ENCODE assay signal across 20 cellular contexts in genomic region chr3:194285024-194285858, GRCh38.
DNase-seq lines count a peak whose midpoint lies in the region; ATAC-seq, FAIRE-seq and TF ChIP-seq lines count a peak whose summit lies in the region.
"Had no signal": no experiment of that assay in that cellular context is flagged by ENCODE, and none has a peak within 500 bp of the region (broad histone marks: within the 10 kb centered on the region; RNA-seq: fewer than 3 reads in every experiment).

No MANE protein-coding gene starts in this region.

- FAIRE-seq in urothelium cell line (lab: Jason Lieb, UNC): peak; percentile 98

- H3K4me3 ChIP-seq in gastroesophageal sphincter: no peak overlapping the region
- H3K4me3 ChIP-seq: GM23338, right lobe of liver had no signal

- no peak for TF ChIP-seq POLR2A in gastroesophageal sphincter (IDR thresholded peaks at IDR 0.05)

- H3K36me3 Mint-ChIP-seq in MCF 10A (ENCODE audit: insufficient read depth, unreplicated experiment): no peaks in the 10 kb centered on the region
- H3K36me3 Mint-ChIP-seq: CD4-positive, alpha-beta memory T cell; naive thymus-derived CD8-positive, alpha-beta T cell; stimulated activated naive B cell treated with anti-CD40 and anti-IgM and Interleukin-4, amounts not matched to agents 10 μg/mL and 1 μg/mL and 100 μg/mL, for 72 hours had no signal

- peaks cover 0 to 31% (median 7%) of the 10 kb centered on the region in 3 donors for H3K4me1 ChIP-seq in gastroesophageal sphincter
- H3K4me1 ChIP-seq: right lobe of liver had no signal

- no peak overlapping the region for H3K27ac Mint-ChIP-seq in MCF 10A (ENCODE audit: low read depth, unreplicated experiment)
- H3K27ac Mint-ChIP-seq: CD4-positive, alpha-beta memory T cell; GM23338; stimulated activated naive B cell treated with anti-CD40 and anti-IgM and Interleukin-4, amounts not matched to agents 10 μg/mL and 1 μg/mL and 100 μg/mL, for 72 hours; T-helper 17 cell had no signal

- WGBS in gastroesophageal sphincter (ENCODE audit: low coverage in 1 of 2), 2 donors: 58 to 60% methylated on average over 14 to 16 of the region's 16 CpGs

- no TSS peak for BruUV-seq in MCF 10A (replicated peaks; lab: Mats Ljungman, UMichigan)

- intact Hi-C loops in MCF 10A (cut with micrococcal nuclease): no loop called here

- no peak for TF ChIP-seq CTCF in MCF 10A (IDR thresholded peaks at IDR 0.05; ENCODE audit: unreplicated experiment)
- no peak for TF ChIP-seq CTCF in gastroesophageal sphincter (IDR thresholded peaks at IDR 0.05)

- no peak overlapping the region for H3K4me3 Mint-ChIP-seq in MCF 10A (ENCODE audit: unreplicated experiment)
- H3K4me3 Mint-ChIP-seq: CD4-positive, alpha-beta memory T cell; GM23338; naive thymus-derived CD8-positive, alpha-beta T cell; stimulated activated naive B cell treated with anti-CD40 and anti-IgM and Interleukin-4, amounts not matched to agents 10 μg/mL and 1 μg/mL and 100 μg/mL, for 72 hours; T-helper 17 cell had no signal

- peaks cover 4% of the 10 kb centered on the region for H3K4me1 Mint-ChIP-seq in MCF 10A (ENCODE audit: insufficient read depth, unreplicated experiment)
- H3K4me1 Mint-ChIP-seq: CD4-positive, alpha-beta memory T cell; stimulated activated naive B cell treated with anti-CD40 and anti-IgM and Interleukin-4, amounts not matched to agents 10 μg/mL and 1 μg/mL and 100 μg/mL, for 72 hours had no signal

- no peaks in the 10 kb centered on the region for H3K9me3 ChIP-seq in gastroesophageal sphincter
- H3K9me3 ChIP-seq: right lobe of liver had no signal

- peak; percentile 19 for DNase-seq in activated effector memory CD4-positive, alpha-beta T cell treated with anti-CD3 and anti-CD28 coated beads, Interleukin-2, amount 50 U/mL, for 16 hours
- DNase-seq in activated effector memory CD4-positive, alpha-beta T cell treated with Interleukin-2 at 50 U/mL for 16 hours: no peak
- DNase-seq in MCF 10A (ENCODE audit: unreplicated experiment): peak; percentile 80
- no peak for DNase-seq in urothelium cell line (ENCODE audit: low spot score)
- DNase-seq in amygdala (lab: John Stamatoyannopoulos, UW): no peak
- DNase-seq: activated CD4-positive, alpha-beta T cell treated with anti-CD3 and anti-CD28 coated beads for 48 hours; activated T-cell treated with anti-CD3 and anti-CD28 coated beads, Interleukin-2, amount 50 U/mL, for 48 hours; CD4-positive, alpha-beta memory T cell; naive thymus-derived CD8-positive, alpha-beta T cell; NCI-H1417 treated with DMSO at 0.1 percent for 48 hours; NCI-H510A; stimulated activated naive B cell treated with anti-CD40 and anti-IgM and Interleukin-4, amounts not matched to agents 10 μg/mL and 1 μg/mL and 100 μg/mL, for 72 hours; T-helper 17 cell had no signal

- no peaks in the 10 kb centered on the region for H3K36me3 ChIP-seq in gastroesophageal sphincter
- H3K36me3 ChIP-seq: right lobe of liver had no signal

- POLR2A ChIA-PET in MCF 10A (lab: Yijun Ruan, JAX): interaction anchor here (0.6 to 1.2 kb wide), 3 partner anchors 11 to 143 kb away, joined by 3 to 8 read pairs (median 3); no protein-coding TSS in a partner anchor

- ATAC-seq in gastroesophageal sphincter (peak; percentile 22), HG02610 (IDR thresholded peaks at IDR 0.05; ENCODE audit: unreplicated experiment) (no peak), GM21381 (IDR thresholded peaks at IDR 0.05; ENCODE audit: unreplicated experiment) (no peak)
- ATAC-seq: naive thymus-derived CD8-positive, alpha-beta T cell; Panc1; right lobe of liver; stimulated activated naive B cell treated with anti-CD40 and anti-IgM and Interleukin-4, amounts not matched to agents 10 μg/mL and 1 μg/mL and 100 μg/mL, for 72 hours; T-helper 17 cell had no signal

- no peaks in the 10 kb centered on the region for H3K27me3 Mint-ChIP-seq in MCF 10A (ENCODE audit: insufficient read depth, unreplicated experiment)

- no peak for TF ChIP-seq EP300 in gastroesophageal sphincter (IDR thresholded peaks at IDR 0.05)

- H3K27me3 ChIP-seq in gastroesophageal sphincter: no peaks in the 10 kb centered on the region
- H3K27me3 ChIP-seq: right lobe of liver had no signal

- H3K27ac ChIP-seq in gastroesophageal sphincter: no peak overlapping the region
- H3K27ac ChIP-seq: 22Rv1, right lobe of liver had no signal

- peaks cover 5% of the 10 kb centered on the region for H3K9me3 Mint-ChIP-seq in MCF 10A (ENCODE audit: unreplicated experiment)
- H3K9me3 Mint-ChIP-seq: GM23338 had no signal

- CTCF ChIA-PET in MCF 10A (lab: Yijun Ruan, JAX): interaction anchor here (0.9 to 1.3 kb wide), 2 partner anchors 10 to 31 kb away, joined by 4 to 6 read pairs; no protein-coding TSS in a partner anchor

Comparison
In these comparisons a context has a peak if more than half of its experiments do, and no peak if none do; other contexts are left out.
1. DNase-seq: peak in activated effector memory CD4-positive, alpha-beta T cell treated with anti-CD3 and anti-CD28 coated beads, Interleukin-2, amount 50 U/mL, for 16 hours (single experiment) and MCF 10A (single experiment); none in activated effector memory CD4-positive, alpha-beta T cell treated with Interleukin-2 at 50 U/mL for 16 hours (single experiment), urothelium cell line (single experiment) and amygdala (0 of 56).